ENCODE assay signal across 8 cellular contexts in the genomic region with DNA sequence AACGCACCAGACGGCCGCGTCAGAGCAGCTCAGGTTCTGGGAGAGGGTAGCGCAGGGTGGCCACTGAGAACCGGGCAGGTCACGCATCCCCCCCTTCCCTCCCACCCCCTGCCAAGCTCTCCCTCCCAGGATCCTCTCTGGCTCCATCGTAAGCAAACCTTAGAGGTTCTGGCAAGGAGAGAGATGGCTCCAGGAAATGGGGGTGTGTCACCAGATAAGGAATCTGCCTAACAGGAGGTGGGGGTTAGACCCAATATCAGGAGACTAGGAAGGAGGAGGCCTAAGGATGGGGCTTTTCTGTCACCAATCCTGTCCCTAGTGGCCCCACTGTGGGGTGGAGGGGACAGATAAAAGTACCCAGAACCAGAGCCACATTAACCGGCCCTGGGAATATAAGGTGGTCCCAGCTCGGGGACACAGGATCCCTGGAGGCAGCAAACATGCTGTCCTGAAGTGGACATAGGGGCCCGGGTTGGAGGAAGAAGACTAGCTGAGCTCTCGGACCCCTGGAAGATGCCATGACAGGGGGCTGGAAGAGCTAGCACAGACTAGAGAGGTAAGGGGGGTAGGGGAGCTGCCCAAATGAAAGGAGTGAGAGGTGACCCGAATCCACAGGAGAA. TPM values are rescaled to one million over a fixed set of nuclear protein-coding genes. Genes with fewer than 3 reads are reported as not detected.
DNase-seq lines count a peak whose midpoint lies in the region; ATAC-seq and TF ChIP-seq lines count a peak whose summit lies in the region.

No MANE protein-coding gene starts in this region.

- H3K4me3 Mint-ChIP-seq in Calu3 (ENCODE audit: low read depth, unreplicated experiment): peak overlapping the region; percentile 83

- no peaks in the 10 kb centered on the region for H3K27me3 ChIP-seq in endocrine pancreas (ENCODE audit: control insufficient read depth, insufficient read depth, low read length)
- H3K27me3 ChIP-seq in osteoblast (ENCODE audit: insufficient read depth, low read length): no peaks in the 10 kb centered on the region

- DNase-seq in Calu3 (no peak), OCI-LY7 (ENCODE audit: low spot score) (no peak), osteoblast (ENCODE audit: insufficient read length, low spot score, missing footprints) (peak; percentile 91), COLO668 (lab: John Stamatoyannopoulos, UW; ENCODE audit: unreplicated experiment) (no peak), KG1 (lab: John Stamatoyannopoulos, UW) (no peak), NCI-H2196 treated with DMSO at 0.1 percent for 48 hours (lab: John Stamatoyannopoulos, UW; ENCODE audit: unreplicated experiment) (no peak)

- peaks cover 60% of the 10 kb centered on the region for H3K4me1 ChIP-seq in OCI-LY7 (ENCODE audit: insufficient read depth, low read length, poor library complexity, severe bottlenecking)
- H3K4me1 ChIP-seq in endocrine pancreas (ENCODE audit: control insufficient read depth, insufficient read depth, low read length): no peaks in the 10 kb centered on the region
- peaks cover 14% of the 10 kb centered on the region for H3K4me1 ChIP-seq in osteoblast (ENCODE audit: insufficient read depth, low read length)

- POLR2A ChIA-PET in OCI-LY7 (lab: Charles Lee): no interaction called here

- CTCF ChIA-PET in Calu3 (lab: Charles Lee): interaction anchor here (0.6 kb wide), 1 partner anchor 772 kb away, joined by 3 read pairs; no protein-coding TSS in a partner anchor
- CTCF ChIA-PET in OCI-LY7 (lab: Charles Lee; ENCODE audit: unreplicated experiment): no interaction called here

- H3K9ac ChIP-seq in endocrine pancreas (ENCODE audit: control insufficient read depth, insufficient read depth, low read length): peak overlapping the region; percentile 56

- peak overlapping the region; percentile 96 for H3K4me2 ChIP-seq in OCI-LY7 (ENCODE audit: low read length)
- peak overlapping the region; percentile 97 for H3K4me2 ChIP-seq in osteoblast (ENCODE audit: insufficient read depth, low read length)

- peaks cover 22% of the 10 kb centered on the region for H3K4me1 Mint-ChIP-seq in Calu3 (ENCODE audit: low read depth, unreplicated experiment)

- BruUV-seq in Calu3 (replicated peaks; lab: Mats Ljungman, UMichigan) (no TSS peak), OCI-LY7 (replicated peaks; lab: Mats Ljungman, UMichigan) (no TSS peak)

- H3K27ac ChIP-seq in OCI-LY7 (ENCODE audit: low read depth, low read length, poor library complexity, severe bottlenecking): peak overlapping the region; percentile 84
- H3K27ac ChIP-seq in osteoblast (ENCODE audit: low read depth, low read length): peak overlapping the region; percentile 77

- H3K27me3 Mint-ChIP-seq in Calu3 (ENCODE audit: unreplicated experiment): no peaks in the 10 kb centered on the region

- no peaks in the 10 kb centered on the region for H3K9me3 Mint-ChIP-seq in Calu3 (ENCODE audit: low read depth, unreplicated experiment)

- H2AFZ ChIP-seq in OCI-LY7 (ENCODE audit: low read length): no peak overlapping the region
- peak overlapping the region; percentile 75 for H2AFZ ChIP-seq in osteoblast (ENCODE audit: low read length)

- H3K79me2 ChIP-seq in OCI-LY7 (ENCODE audit: insufficient read depth, low read depth, low read length): peaks cover 71% of the 10 kb centered on the region
- peaks cover 61% of the 10 kb centered on the region for H3K79me2 ChIP-seq in osteoblast (ENCODE audit: insufficient read depth, low read length)

- H3K36me3 ChIP-seq in OCI-LY7 (ENCODE audit: insufficient read depth, low read length) (peaks cover 38% of the 10 kb centered on the region), endocrine pancreas (ENCODE audit: control insufficient read depth, insufficient read depth, low read length) (no peaks in the 10 kb centered on the region), osteoblast (ENCODE audit: insufficient read depth, low read length) (peaks cover 4% of the 10 kb centered on the region)

- H4K20me1 ChIP-seq in OCI-LY7 (ENCODE audit: insufficient read depth, low read length) (peaks cover 19% of the 10 kb centered on the region), osteoblast (ENCODE audit: insufficient read depth, low read length) (peaks cover 52% of the 10 kb centered on the region)

- H3K9me2 ChIP-seq in OCI-LY7 (ENCODE audit: insufficient read depth, low read length): no peaks in the 10 kb centered on the region

- H3K4me3 ChIP-seq in OCI-LY7 (ENCODE audit: low read depth, low read length, poor library complexity, severe bottlenecking): peak overlapping the region; percentile 86
- peak overlapping the region; percentile 41 for H3K4me3 ChIP-seq in endocrine pancreas (ENCODE audit: control insufficient read depth, insufficient read depth, low read length)
- H3K4me3 ChIP-seq in osteoblast (ENCODE audit: insufficient read depth, low read length): peak overlapping the region; percentile 94

- no peaks in the 10 kb centered on the region for H3K9me3 ChIP-seq in OCI-LY7 (ENCODE audit: low read length)
- no peaks in the 10 kb centered on the region for H3K9me3 ChIP-seq in endocrine pancreas (ENCODE audit: control insufficient read depth, low read length)
- no peaks in the 10 kb centered on the region for H3K9me3 ChIP-seq in osteoblast (ENCODE audit: low read depth, low read length)

- no peak for ATAC-seq in GM18909 (IDR thresholded peaks at IDR 0.05; ENCODE audit: poor library complexity, unreplicated experiment)

- peaks cover 28% of the 10 kb centered on the region for H3K36me3 Mint-ChIP-seq in Calu3 (ENCODE audit: insufficient read depth, unreplicated experiment)

- intact Hi-C loops in Calu3 (cut with micrococcal nuclease; ENCODE audit: unreplicated experiment): loop anchor here (2.0 kb wide), 1 partner anchor 53 kb away; the partner anchor contains the start of gene RDH13
- intact Hi-C loops in OCI-LY7 (cut with micrococcal nuclease; ENCODE audit: unreplicated experiment): no loop called here

- TF ChIP-seq CTCF in Calu3 (IDR thresholded peaks at IDR 0.05; ENCODE audit: unreplicated experiment) (no peak), OCI-LY7 (conservative IDR thresholded peaks at IDR 0.05; ENCODE audit: low read length) (no peak), osteoblast (IDR thresholded peaks at IDR 0.05; ENCODE audit: extremely low read depth, low read depth, low read length) (no peak)

- H3K27ac Mint-ChIP-seq in Calu3 (ENCODE audit: unreplicated experiment): peak overlapping the region; percentile 84

RNA-seq across cellular contexts. Expression of gene PPP1R12C, which starts 1.9 kb away (rescaled TPM):
- total RNA-seq in Calu3 (2022): 140 and 151 TPM in 2 replicates
- total RNA-seq in OCI-LY7 (2014; rRNA removed; shearing (Covaris generic)): 194 and 211 TPM in 2 replicates
- 177 and 186 TPM in 2 replicates for total RNA-seq in OCI-LY7 (2022)
- 49.2 and 55.0 TPM in 2 replicates for total RNA-seq in osteoblast

RNA-seq across cellular contexts. Expression of gene TNNT1, which starts 33.5 kb away (rescaled TPM):
- total RNA-seq in Calu3 (2022) (48.8 and 53.7 TPM in 2 replicates), OCI-LY7 (2022) (11.2 and 11.6 TPM in 2 replicates), osteoblast (0.29 TPM in 1 of 2 replicates, not detected in the other)
- 17.6 and 21.9 TPM in 2 replicates for total RNA-seq in OCI-LY7 (2014; rRNA removed; shearing (Covaris generic))

RNA-seq across cellular contexts. Expression of gene EPS8L1, which starts 39.9 kb away (rescaled TPM):
- total RNA-seq in Calu3 (2022): 97.3 and 147 TPM in 2 replicates
- total RNA-seq in OCI-LY7 (2014; rRNA removed; shearing (Covaris generic)): 3.5 and 11.1 TPM in 2 replicates
- 10.6 and 12.5 TPM in 2 replicates for total RNA-seq in OCI-LY7 (2022)
- 0.29 and 1.1 TPM in 2 replicates for total RNA-seq in osteoblast

RNA-seq across cellular contexts. Expression of gene TNNI3, which starts 42.0 kb away (rescaled TPM):
- 1.3 and 2.5 TPM in 2 replicates for total RNA-seq in Calu3 (2022)
- total RNA-seq in OCI-LY7 (2014; rRNA removed; shearing (Covaris generic)): 2.6 TPM in 1 of 2 replicates, not detected in the other
- not detected in 2 replicates for total RNA-seq in OCI-LY7 (2022)
- total RNA-seq in osteoblast: not detected in 2 replicates

RNA-seq across cellular contexts. Expression of gene DNAAF3, which starts 50.9 kb away (rescaled TPM):
- total RNA-seq in Calu3 (2022) (10.3 and 13.1 TPM in 2 replicates), OCI-LY7 (2022) (2.2 and 2.5 TPM in 2 replicates), osteoblast (0.59 and 0.72 TPM in 2 replicates)
- 0.85 and 2.8 TPM in 2 replicates for total RNA-seq in OCI-LY7 (2014; rRNA removed; shearing (Covaris generic))

Comparison
In these comparisons a context has a peak if more than half of its experiments do, and no peak if none do; other contexts are left out.
1. H3K4me3 ChIP-seq: peak in every context shown above with its lines; median percentile 94 in osteoblast; 86 in OCI-LY7; 41 in endocrine pancreas.